Comparison of ENCODE assay signal across 1 cellular context in the genomic region with DNA sequence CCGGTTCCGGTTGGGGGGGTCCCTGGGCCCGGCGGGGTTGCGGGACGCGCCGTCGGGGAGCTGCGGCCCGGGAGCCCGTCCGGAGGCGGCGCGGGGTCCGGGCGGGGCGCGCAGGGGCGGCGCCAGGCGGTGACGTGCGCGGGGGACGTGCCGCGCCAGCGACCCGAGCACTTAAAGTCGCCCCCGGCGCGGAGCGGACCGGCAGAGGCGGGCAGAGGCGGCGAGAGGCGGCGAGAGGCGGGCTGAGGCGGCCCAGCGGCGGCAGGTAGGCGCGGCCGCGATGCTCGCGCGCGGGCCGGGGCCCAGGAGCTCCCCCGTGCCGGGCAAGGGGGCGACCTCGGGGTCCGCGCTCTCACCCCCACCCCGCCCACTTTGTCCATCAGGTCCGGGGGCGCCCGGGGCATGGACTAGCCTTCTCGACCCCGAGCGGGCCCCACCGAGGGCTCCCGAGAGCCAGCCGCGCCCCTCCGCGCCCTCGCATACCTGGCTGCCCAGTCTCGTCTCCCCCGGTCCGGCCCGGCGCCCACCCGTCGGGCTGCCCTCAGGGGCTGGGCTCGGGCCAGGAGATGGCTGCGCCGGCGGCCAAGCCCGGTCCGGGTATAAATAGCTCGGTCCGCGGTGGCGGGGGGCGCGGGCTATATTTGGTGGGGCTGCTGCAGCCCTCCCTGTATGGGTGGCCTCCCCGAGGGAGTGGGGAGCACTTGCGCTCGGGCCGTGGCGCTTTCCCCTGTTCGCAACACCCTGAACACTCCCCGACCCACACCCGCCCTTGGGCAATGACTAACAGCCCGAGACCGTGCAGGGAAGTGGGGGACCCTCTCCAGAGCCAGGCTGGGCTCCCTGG.
TF ChIP-seq lines count a peak whose summit lies in the region.

TSS of gene SLC16A3 (plus strand) at position 201 of the 844 bp plus-strand sequence. CDS start 6,967 bp downstream, outside the sequence.

TF ChIP-seq in GM23338, 12 proteins besides CTCF, POLR2A, EP300 and RAD21 (continued from another document):
- TF ChIP-seq ZNF462 (CRISPR knock-in tag; IDR thresholded peaks at IDR 0.05): no peak
